Comparison of ENCODE assay signal across 1 cellular context in genomic region chr9:92634712-92635605, GRCh38.
A peak's percentile ranks its signal among the peaks of the same experiment; 100 is the strongest.
TF ChIP-seq lines count a peak whose summit lies in the region.

No MANE protein-coding gene starts in this region.

TF ChIP-seq in HepG2, 621 proteins besides CTCF, POLR2A, EP300 and RAD21 (continued from another document and continues in another):
- TF ChIP-seq AFF4 (CRISPR knock-in tag; IDR thresholded peaks at IDR 0.05): no peak
- TF ChIP-seq IKZF5 (CRISPR knock-in tag; IDR thresholded peaks at IDR 0.05): 0 out of 2 replicates have a peak, but pooled peaks have one; percentile 43
- peak; percentile 38; the same call in 1 of the 2 replicates for TF ChIP-seq MAX (IDR thresholded peaks at IDR 0.05)
- 0 out of 2 replicates have a peak, but pooled peaks have one; percentile 35 for TF ChIP-seq DNMT1 (CRISPR knock-in tag; IDR thresholded peaks at IDR 0.05)
- no peak for TF ChIP-seq ZNF788 (CRISPR knock-in tag; IDR thresholded peaks at IDR 0.05; ENCODE audit: borderline replicate concordance)
- TF ChIP-seq RXRA (CRISPR knock-in tag; IDR thresholded peaks at IDR 0.05): peak; percentile 62; the same call in 1 of the 2 replicates
- TF ChIP-seq, protein P1, sequence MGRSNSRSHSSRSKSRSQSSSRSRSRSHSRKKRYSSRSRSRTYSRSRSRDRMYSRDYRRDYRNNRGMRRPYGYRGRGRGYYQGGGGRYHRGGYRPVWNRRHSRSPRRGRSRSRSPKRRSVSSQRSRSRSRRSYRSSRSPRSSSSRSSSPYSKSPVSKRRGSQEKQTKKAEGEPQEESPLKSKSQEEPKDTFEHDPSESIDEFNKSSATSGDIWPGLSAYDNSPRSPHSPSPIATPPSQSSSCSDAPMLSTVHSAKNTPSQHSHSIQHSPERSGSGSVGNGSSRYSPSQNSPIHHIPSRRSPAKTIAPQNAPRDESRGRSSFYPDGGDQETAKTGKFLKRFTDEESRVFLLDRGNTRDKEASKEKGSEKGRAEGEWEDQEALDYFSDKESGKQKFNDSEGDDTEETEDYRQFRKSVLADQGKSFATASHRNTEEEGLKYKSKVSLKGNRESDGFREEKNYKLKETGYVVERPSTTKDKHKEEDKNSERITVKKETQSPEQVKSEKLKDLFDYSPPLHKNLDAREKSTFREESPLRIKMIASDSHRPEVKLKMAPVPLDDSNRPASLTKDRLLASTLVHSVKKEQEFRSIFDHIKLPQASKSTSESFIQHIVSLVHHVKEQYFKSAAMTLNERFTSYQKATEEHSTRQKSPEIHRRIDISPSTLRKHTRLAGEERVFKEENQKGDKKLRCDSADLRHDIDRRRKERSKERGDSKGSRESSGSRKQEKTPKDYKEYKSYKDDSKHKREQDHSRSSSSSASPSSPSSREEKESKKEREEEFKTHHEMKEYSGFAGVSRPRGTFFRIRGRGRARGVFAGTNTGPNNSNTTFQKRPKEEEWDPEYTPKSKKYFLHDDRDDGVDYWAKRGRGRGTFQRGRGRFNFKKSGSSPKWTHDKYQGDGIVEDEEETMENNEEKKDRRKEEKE (IDR thresholded peaks at IDR 0.05): no peak
- TF ChIP-seq RFX1 (IDR thresholded peaks at IDR 0.05): no peak
- TF ChIP-seq NR2F6 (IDR thresholded peaks at IDR 0.05): 0 out of 2 replicates have a peak, but pooled peaks have one; percentile 18
- peak; percentile 32; the same call in 1 of the 2 replicates for TF ChIP-seq NR2F6 (CRISPR knock-in tag; IDR thresholded peaks at IDR 0.05)
- TF ChIP-seq KDM1A (CRISPR knock-in tag; IDR thresholded peaks at IDR 0.05): no peak
- TF ChIP-seq, protein P2, sequence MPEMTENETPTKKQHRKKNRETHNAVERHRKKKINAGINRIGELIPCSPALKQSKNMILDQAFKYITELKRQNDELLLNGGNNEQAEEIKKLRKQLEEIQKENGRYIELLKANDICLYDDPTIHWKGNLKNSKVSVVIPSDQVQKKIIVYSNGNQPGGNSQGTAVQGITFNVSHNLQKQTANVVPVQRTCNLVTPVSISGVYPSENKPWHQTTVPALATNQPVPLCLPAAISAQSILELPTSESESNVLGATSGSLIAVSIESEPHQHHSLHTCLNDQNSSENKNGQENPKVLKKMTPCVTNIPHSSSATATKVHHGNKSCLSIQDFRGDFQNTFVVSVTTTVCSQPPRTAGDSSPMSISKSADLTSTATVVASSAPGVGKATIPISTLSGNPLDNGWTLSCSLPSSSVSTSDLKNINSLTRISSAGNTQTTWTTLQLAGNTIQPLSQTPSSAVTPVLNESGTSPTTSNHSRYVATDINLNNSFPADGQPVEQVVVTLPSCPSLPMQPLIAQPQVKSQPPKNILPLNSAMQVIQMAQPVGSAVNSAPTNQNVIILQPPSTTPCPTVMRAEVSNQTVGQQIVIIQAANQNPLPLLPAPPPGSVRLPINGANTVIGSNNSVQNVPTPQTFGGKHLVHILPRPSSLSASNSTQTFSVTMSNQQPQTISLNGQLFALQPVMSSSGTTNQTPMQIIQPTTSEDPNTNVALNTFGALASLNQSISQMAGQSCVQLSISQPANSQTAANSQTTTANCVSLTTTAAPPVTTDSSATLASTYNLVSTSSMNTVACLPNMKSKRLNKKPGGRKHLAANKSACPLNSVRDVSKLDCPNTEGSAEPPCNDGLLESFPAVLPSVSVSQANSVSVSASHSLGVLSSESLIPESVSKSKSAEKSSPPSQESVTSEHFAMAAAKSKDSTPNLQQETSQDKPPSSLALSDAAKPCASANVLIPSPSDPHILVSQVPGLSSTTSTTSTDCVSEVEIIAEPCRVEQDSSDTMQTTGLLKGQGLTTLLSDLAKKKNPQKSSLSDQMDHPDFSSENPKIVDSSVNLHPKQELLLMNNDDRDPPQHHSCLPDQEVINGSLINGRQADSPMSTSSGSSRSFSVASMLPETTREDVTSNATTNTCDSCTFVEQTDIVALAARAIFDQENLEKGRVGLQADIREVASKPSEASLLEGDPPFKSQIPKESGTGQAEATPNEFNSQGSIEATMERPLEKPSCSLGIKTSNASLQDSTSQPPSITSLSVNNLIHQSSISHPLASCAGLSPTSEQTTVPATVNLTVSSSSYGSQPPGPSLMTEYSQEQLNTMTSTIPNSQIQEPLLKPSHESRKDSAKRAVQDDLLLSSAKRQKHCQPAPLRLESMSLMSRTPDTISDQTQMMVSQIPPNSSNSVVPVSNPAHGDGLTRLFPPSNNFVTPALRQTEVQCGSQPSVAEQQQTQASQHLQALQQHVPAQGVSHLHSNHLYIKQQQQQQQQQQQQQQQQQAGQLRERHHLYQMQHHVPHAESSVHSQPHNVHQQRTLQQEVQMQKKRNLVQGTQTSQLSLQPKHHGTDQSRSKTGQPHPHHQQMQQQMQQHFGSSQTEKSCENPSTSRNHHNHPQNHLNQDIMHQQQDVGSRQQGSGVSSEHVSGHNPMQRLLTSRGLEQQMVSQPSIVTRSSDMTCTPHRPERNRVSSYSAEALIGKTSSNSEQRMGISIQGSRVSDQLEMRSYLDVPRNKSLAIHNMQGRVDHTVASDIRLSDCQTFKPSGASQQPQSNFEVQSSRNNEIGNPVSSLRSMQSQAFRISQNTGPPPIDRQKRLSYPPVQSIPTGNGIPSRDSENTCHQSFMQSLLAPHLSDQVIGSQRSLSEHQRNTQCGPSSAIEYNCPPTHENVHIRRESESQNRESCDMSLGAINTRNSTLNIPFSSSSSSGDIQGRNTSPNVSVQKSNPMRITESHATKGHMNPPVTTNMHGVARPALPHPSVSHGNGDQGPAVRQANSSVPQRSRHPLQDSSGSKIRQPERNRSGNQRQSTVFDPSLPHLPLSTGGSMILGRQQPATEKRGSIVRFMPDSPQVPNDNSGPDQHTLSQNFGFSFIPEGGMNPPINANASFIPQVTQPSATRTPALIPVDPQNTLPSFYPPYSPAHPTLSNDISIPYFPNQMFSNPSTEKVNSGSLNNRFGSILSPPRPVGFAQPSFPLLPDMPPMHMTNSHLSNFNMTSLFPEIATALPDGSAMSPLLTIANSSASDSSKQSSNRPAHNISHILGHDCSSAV (CRISPR knock-in tag; IDR thresholded peaks at IDR 0.05; ENCODE audit: borderline replicate concordance): no peak
- TF ChIP-seq ZNF572 (CRISPR knock-in tag; IDR thresholded peaks at IDR 0.05): 0 out of 2 replicates have a peak, but pooled peaks have one; percentile 41
- TF ChIP-seq MIXL1 (CRISPR knock-in tag; IDR thresholded peaks at IDR 0.05): peak; percentile 52; the same call in 1 of the 2 replicates
- no peak for TF ChIP-seq SUZ12 (IDR thresholded peaks at IDR 0.05; ENCODE audit: low read depth, low read length)
- TF ChIP-seq SOX6 (IDR thresholded peaks at IDR 0.05): no peak
- 0 out of 2 replicates have a peak, but pooled peaks have one; percentile 13 for TF ChIP-seq SOX6 (CRISPR knock-in tag; IDR thresholded peaks at IDR 0.05)
- TF ChIP-seq GATAD1 (CRISPR knock-in tag; IDR thresholded peaks at IDR 0.05): peak; percentile 43; the same call in 1 of the 2 replicates
- TF ChIP-seq ZBTB7B (CRISPR knock-in tag; IDR thresholded peaks at IDR 0.05): no peak
- peak; percentile 79 for TF ChIP-seq SMC3 (IDR thresholded peaks at IDR 0.05; ENCODE audit: low read length)
- TF ChIP-seq MXI1 (IDR thresholded peaks at IDR 0.05; ENCODE audit: borderline replicate concordance, low read depth, low read length): 0 out of 3 replicates have a peak, but pooled peaks have one; percentile 18
- TF ChIP-seq, protein P3, sequence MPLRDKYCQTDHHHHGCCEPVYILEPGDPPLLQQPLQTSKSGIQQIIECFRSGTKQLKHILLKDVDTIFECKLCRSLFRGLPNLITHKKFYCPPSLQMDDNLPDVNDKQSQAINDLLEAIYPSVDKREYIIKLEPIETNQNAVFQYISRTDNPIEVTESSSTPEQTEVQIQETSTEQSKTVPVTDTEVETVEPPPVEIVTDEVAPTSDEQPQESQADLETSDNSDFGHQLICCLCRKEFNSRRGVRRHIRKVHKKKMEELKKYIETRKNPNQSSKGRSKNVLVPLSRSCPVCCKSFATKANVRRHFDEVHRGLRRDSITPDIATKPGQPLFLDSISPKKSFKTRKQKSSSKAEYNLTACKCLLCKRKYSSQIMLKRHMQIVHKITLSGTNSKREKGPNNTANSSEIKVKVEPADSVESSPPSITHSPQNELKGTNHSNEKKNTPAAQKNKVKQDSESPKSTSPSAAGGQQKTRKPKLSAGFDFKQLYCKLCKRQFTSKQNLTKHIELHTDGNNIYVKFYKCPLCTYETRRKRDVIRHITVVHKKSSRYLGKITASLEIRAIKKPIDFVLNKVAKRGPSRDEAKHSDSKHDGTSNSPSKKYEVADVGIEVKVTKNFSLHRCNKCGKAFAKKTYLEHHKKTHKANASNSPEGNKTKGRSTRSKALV (CRISPR knock-in tag; IDR thresholded peaks at IDR 0.05): no peak
- TF ChIP-seq ZNF331 (CRISPR knock-in tag; IDR thresholded peaks at IDR 0.05): peak; percentile 41; the same call in 1 of the 2 replicates
- TF ChIP-seq SMAD9 (CRISPR knock-in tag; IDR thresholded peaks at IDR 0.05): no peak
- TF ChIP-seq EZH2 (conservative IDR thresholded peaks at IDR 0.05; ENCODE audit: low read depth, low read length): no peak
- peak; percentile 36; the same call in 1 of the 2 replicates for TF ChIP-seq ZSCAN21 (CRISPR knock-in tag; IDR thresholded peaks at IDR 0.05; ENCODE audit: borderline replicate concordance)
- TF ChIP-seq ZNF687 (CRISPR knock-in tag; IDR thresholded peaks at IDR 0.05): peak; percentile 69
- no peak; the same call in 1 of the 2 replicates for TF ChIP-seq MEIS1 (CRISPR knock-in tag; IDR thresholded peaks at IDR 0.05; ENCODE audit: borderline replicate concordance)
- peak; percentile 46 for TF ChIP-seq TEAD3 (CRISPR knock-in tag; optimal IDR thresholded peaks at IDR 0.05; ENCODE audit: borderline replicate concordance)
- 0 out of 2 replicates have a peak, but pooled peaks have one; percentile 37 for TF ChIP-seq KDM4B (CRISPR knock-in tag; IDR thresholded peaks at IDR 0.05)
- peak; percentile 81; the same call in 1 of the 2 replicates for TF ChIP-seq KDM3A (CRISPR knock-in tag; IDR thresholded peaks at IDR 0.05; ENCODE audit: low read depth)
- 0 out of 2 replicates have a peak, but pooled peaks have one; percentile 49 for TF ChIP-seq RELA (CRISPR knock-in tag; IDR thresholded peaks at IDR 0.05)
- 0 out of 2 replicates have a peak, but pooled peaks have one; percentile 26 for TF ChIP-seq FOSL2 (CRISPR knock-in tag; IDR thresholded peaks at IDR 0.05)
